9 cellular contexts compared by ENCODE assay signal in genomic region chr13:84574851-84575250, GRCh38.
DNase-seq lines count a peak whose midpoint lies in the region; ATAC-seq and TF ChIP-seq lines count a peak whose summit lies in the region.
"Had no signal": no experiment of that assay in that cellular context is flagged by ENCODE, and none has a peak within 500 bp of the region (broad histone marks: within the 10 kb centered on the region; RNA-seq: fewer than 3 reads in every experiment).

No MANE protein-coding gene starts in this region.

- H3K36me3 Mint-ChIP-seq in endodermal cell (ENCODE audit: low read depth) (no peaks in the 10 kb centered on the region), progenitor cell of endocrine pancreas (ENCODE audit: insufficient read depth) (no peaks in the 10 kb centered on the region)

- peaks cover 29% of the 10 kb centered on the region for H3K27me3 ChIP-seq in endodermal cell (ENCODE audit: control insufficient read depth, insufficient read depth, low read length, poor library complexity, severe bottlenecking)
- H3K27me3 ChIP-seq in H7 (ENCODE audit: control insufficient read depth, insufficient read depth, low read length): no peaks in the 10 kb centered on the region

- H3K9me3 Mint-ChIP-seq in endodermal cell (peaks cover 11% of the 10 kb centered on the region), progenitor cell of endocrine pancreas (ENCODE audit: low read depth) (no peaks in the 10 kb centered on the region)

- H3K4me3 ChIP-seq in endodermal cell (ENCODE audit: low read length) (no peak overlapping the region), H7 (ENCODE audit: insufficient read depth, low read depth, low read length) (no peak overlapping the region)

- no peaks in the 10 kb centered on the region for H3K4me1 ChIP-seq in endodermal cell (ENCODE audit: control insufficient read depth, insufficient read depth, low read length)

- no peaks in the 10 kb centered on the region for H3K9me3 ChIP-seq in endodermal cell (ENCODE audit: control insufficient read depth, low read length)

- H3K36me3 ChIP-seq in endodermal cell (ENCODE audit: control insufficient read depth, insufficient read depth, low read length): no peaks in the 10 kb centered on the region
- H3K36me3 ChIP-seq in H7 (replicated peaks; ENCODE audit: control insufficient read depth, insufficient read depth, low read length): no peaks in the 10 kb centered on the region

- no peak for ATAC-seq in HG02610 (IDR thresholded peaks at IDR 0.05; ENCODE audit: unreplicated experiment)

- H3K4me3 Mint-ChIP-seq in endodermal cell (no peak overlapping the region), progenitor cell of endocrine pancreas (ENCODE audit: low read depth) (no peak overlapping the region)
- H3K4me3 Mint-ChIP-seq: B cell had no signal

- H3K4me1 Mint-ChIP-seq in endodermal cell: peaks cover 4% of the 10 kb centered on the region
- no peaks in the 10 kb centered on the region for H3K4me1 Mint-ChIP-seq in progenitor cell of endocrine pancreas (ENCODE audit: low read depth)
- H3K4me1 Mint-ChIP-seq: B cell had no signal

- H3K27ac ChIP-seq in endodermal cell (ENCODE audit: low read depth, low read length): no peak overlapping the region

- H3K27ac Mint-ChIP-seq in endodermal cell: no peak overlapping the region
- H3K27ac Mint-ChIP-seq in progenitor cell of endocrine pancreas: no peak overlapping the region
- H3K27ac Mint-ChIP-seq: B cell had no signal

- H3K27me3 Mint-ChIP-seq in endodermal cell (ENCODE audit: insufficient read depth) (no peaks in the 10 kb centered on the region), progenitor cell of endocrine pancreas (no peaks in the 10 kb centered on the region)
- H3K27me3 Mint-ChIP-seq: B cell had no signal

- no peak overlapping the region for H3K9ac ChIP-seq in endodermal cell (ENCODE audit: extremely low read depth, low read length, poor library complexity, severe bottlenecking)

- DNase-seq in NCI-H1092 treated with DMSO at 0.1 percent for 48 hours (lab: John Stamatoyannopoulos, UW) (peak; percentile 42), NCI-H1092 (lab: John Stamatoyannopoulos, UW) (no peak), NCI-H69 (lab: John Stamatoyannopoulos, UW) (peak; percentile 28), endodermal cell (no peak), progenitor cell of endocrine pancreas (ENCODE audit: low spot score, unreplicated experiment) (no peak), dermis blood vessel endothelial cell (no peak), H7 (no peak)

- TF ChIP-seq CTCF in endodermal cell (conservative IDR thresholded peaks at IDR 0.05) (peak; percentile 41), progenitor cell of endocrine pancreas (IDR thresholded peaks at IDR 0.05; ENCODE audit: unreplicated experiment) (peak; percentile 29)

Comparison
In these comparisons a context has a peak if more than half of its experiments do, and no peak if none do; other contexts are left out.
1. DNase-seq: peak in NCI-H1092 treated with DMSO at 0.1 percent for 48 hours (single experiment) and NCI-H69 (single experiment); none in NCI-H1092 (single experiment), endodermal cell (single experiment), progenitor cell of endocrine pancreas (single experiment), dermis blood vessel endothelial cell (single experiment) and H7 (single experiment).